ENCODE assay signal across 2 cellular contexts in the genomic region with DNA sequence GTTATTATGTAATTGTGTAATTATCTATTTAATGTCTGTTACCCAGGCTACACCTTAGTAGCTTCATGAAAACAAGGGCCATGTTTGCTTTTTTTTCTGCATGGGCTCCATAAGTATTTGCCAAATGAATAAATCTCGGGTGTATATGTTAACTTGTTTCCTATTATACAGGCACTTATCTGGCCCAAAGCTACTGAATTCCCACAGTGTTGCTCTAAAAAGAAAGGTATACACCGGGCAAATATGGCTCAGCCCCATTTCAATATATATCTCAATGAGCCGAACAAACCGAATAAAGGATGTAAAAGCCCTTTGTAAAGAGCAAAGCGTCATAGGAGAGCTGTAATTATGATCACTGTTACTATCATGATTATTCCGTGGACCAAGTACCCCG.
TF ChIP-seq lines count a peak whose summit lies in the region.

No MANE protein-coding gene starts in this region.

TF ChIP-seq in IMR-90, 13 proteins besides CTCF, POLR2A, EP300 and RAD21:
- TF ChIP-seq RCOR1 (IDR thresholded peaks at IDR 0.05; ENCODE audit: insufficient replicate concordance, low read length) (no peak), MAZ (IDR thresholded peaks at IDR 0.05; ENCODE audit: borderline replicate concordance, low read depth, low read length) (no peak), CEBPB (IDR thresholded peaks at IDR 0.05; ENCODE audit: low read depth, low read length) (no peak), NFE2L2 (IDR thresholded peaks at IDR 0.05; ENCODE audit: low read depth, low read length) (no peak), RFX5 (IDR thresholded peaks at IDR 0.05; ENCODE audit: low read depth, low read length) (no peak)

TF ChIP-seq in K562, 482 proteins besides CTCF, POLR2A, EP300 and RAD21:
- 0 out of 2 replicates have a peak, but pooled peaks have one; percentile 3 for TF ChIP-seq FOSL1 (tag; conservative IDR thresholded peaks at IDR 0.05)
- TF ChIP-seq PHB (CRISPR knock-in tag; IDR thresholded peaks at IDR 0.05), result no peak
- TF ChIP-seq GTF2E2 (tag; IDR thresholded peaks at IDR 0.05), result no peak
- TF ChIP-seq ELF1 (tag; IDR thresholded peaks at IDR 0.05), result no peak
